ENCODE assay signal across 9 cellular contexts in genomic region chr11:1303196-1303821, GRCh38. TPM values are rescaled to one million over a fixed set of nuclear protein-coding genes. Genes with fewer than 3 reads are reported as not detected.
DNase-seq lines count a peak whose midpoint lies in the region; ATAC-seq and TF ChIP-seq lines count a peak whose summit lies in the region.
"Had no signal": no experiment of that assay in that cellular context is flagged by ENCODE, and none has a peak within 500 bp of the region (broad histone marks: within the 10 kb centered on the region; RNA-seq: fewer than 3 reads in every experiment).

No MANE protein-coding gene starts in this region.

- peaks cover 17 to 76% (median 59%) of the 10 kb centered on the region in 7 donors for H3K4me1 Mint-ChIP-seq in naive thymus-derived CD4-positive, alpha-beta T cell
- peaks cover 33 to 47% of the 10 kb centered on the region in 2 donors for H3K4me1 Mint-ChIP-seq in immature natural killer cell

- H3K9me3 ChIP-seq in Loucy (ENCODE audit: insufficient read depth, low read depth, low read length) = no peaks in the 10 kb centered on the region
- H3K9me3 ChIP-seq in naive thymus-derived CD4-positive, alpha-beta T cell (ENCODE audit: control insufficient read depth in 2 of 3, low read length in 3 of 3) = no peaks in the 10 kb centered on the region

- H3K4me2 ChIP-seq in Loucy (ENCODE audit: low read depth, low read length, poor library complexity, severe bottlenecking) = no peak overlapping the region

- peak; percentile 47 for TF ChIP-seq CTCF in Loucy (conservative IDR thresholded peaks at IDR 0.05; ENCODE audit: low read length)
- TF ChIP-seq CTCF in dorsolateral prefrontal cortex (IDR thresholded peaks at IDR 0.05 in 54 of 56, conservative IDR thresholded peaks at IDR 0.05 in 2 of 56; ENCODE audit: low read depth in 1 of 56, partially characterized antibody in 56 of 56) = peak; percentile 20 to 72 (median 56)

- peaks cover 45% of the 10 kb centered on the region for H4K20me1 ChIP-seq in Loucy (ENCODE audit: insufficient read depth, low read length, poor library complexity, severe bottlenecking)

- peaks cover 18% of the 10 kb centered on the region for H3K4me1 ChIP-seq in Loucy (ENCODE audit: insufficient read depth, low read length, poor library complexity, severe bottlenecking)
- H3K4me1 ChIP-seq in naive thymus-derived CD4-positive, alpha-beta T cell (ENCODE audit: control insufficient read depth in 2 of 2, insufficient read depth in 2 of 2, low read length in 2 of 2) = peaks cover 13 to 14% of the 10 kb centered on the region in 2 donors

- no peaks in the 10 kb centered on the region for H3K27me3 Mint-ChIP-seq in naive thymus-derived CD4-positive, alpha-beta T cell
- peaks cover under 1 to 8% (median 3%) of the 10 kb centered on the region in 3 donors for H3K27me3 Mint-ChIP-seq in immature natural killer cell (ENCODE audit: low read depth in 3 of 3)

- no peak overlapping the region for H3K9ac ChIP-seq in Loucy (ENCODE audit: low read depth, low read length, poor library complexity, severe bottlenecking)

- ATAC-seq in naive thymus-derived CD4-positive, alpha-beta T cell = peak; percentile 51

- H3K36me3 ChIP-seq in Loucy (ENCODE audit: insufficient read depth, low read length) = no peaks in the 10 kb centered on the region
- H3K36me3 ChIP-seq in naive thymus-derived CD4-positive, alpha-beta T cell (ENCODE audit: control insufficient read depth in 2 of 3, insufficient read depth in 3 of 3, low read length in 3 of 3) = peaks cover 0 to 16% (median 0%) of the 10 kb centered on the region in 3 experiments

- DNase-seq in CD1c-positive myeloid dendritic cell (ENCODE audit: extremely low spot score) = peak; percentile 35
- DNase-seq in dorsolateral prefrontal cortex = peak in 7 of 10 donors; percentile 26 to 60 (median 55)
- no peak for DNase-seq in naive thymus-derived CD4-positive, alpha-beta T cell
- DNase-seq in immature natural killer cell = no peak
- DNase-seq in mucosa of gallbladder (ENCODE audit: low spot score) = no peak
- DNase-seq in DMS114 treated with DMSO at 0.1 percent for 48 hours (lab: John Stamatoyannopoulos, UW; ENCODE audit: unreplicated experiment) = no peak
- DNase-seq in NCI-H2171 (lab: John Stamatoyannopoulos, UW) = no peak
- DNase-seq: NCI-H1092 treated with DMSO at 0.1 percent for 48 hours had no signal

- H3K4me3 ChIP-seq in Loucy (ENCODE audit: low read length, poor library complexity, severe bottlenecking) (no peak overlapping the region), dorsolateral prefrontal cortex (peak overlapping the region in 41 of 59 donors; percentile 0 to 97 (median 22))
- H3K4me3 ChIP-seq in naive thymus-derived CD4-positive, alpha-beta T cell (ENCODE audit: low read length) = no peak overlapping the region

- H3K9me3 Mint-ChIP-seq in naive thymus-derived CD4-positive, alpha-beta T cell = no peaks in the 10 kb centered on the region
- no peaks in the 10 kb centered on the region for H3K9me3 Mint-ChIP-seq in immature natural killer cell

- H3K79me2 ChIP-seq in Loucy (ENCODE audit: insufficient read depth, low read length) = peaks cover 93% of the 10 kb centered on the region

- H3K36me3 Mint-ChIP-seq in naive thymus-derived CD4-positive, alpha-beta T cell = no peaks in the 10 kb centered on the region
- peaks cover 0 to 3% (median 0%) of the 10 kb centered on the region in 3 donors for H3K36me3 Mint-ChIP-seq in immature natural killer cell

- POLR2A ChIA-PET in naive thymus-derived CD4-positive, alpha-beta T cell (lab: Charles Lee) = interaction anchor here (1.7 kb wide), 1 partner anchor 43 kb away, joined by 6 read pairs; no protein-coding TSS in a partner anchor

- peak overlapping the region; percentile 13 to 98 (median 82) for H3K27ac ChIP-seq in dorsolateral prefrontal cortex
- H3K27ac ChIP-seq in naive thymus-derived CD4-positive, alpha-beta T cell (ENCODE audit: low read depth, low read length) = no peak overlapping the region

- H3K9me2 ChIP-seq in Loucy (replicated peaks; ENCODE audit: low read depth, low read length) = no peaks in the 10 kb centered on the region

- H3K27ac Mint-ChIP-seq in naive thymus-derived CD4-positive, alpha-beta T cell = no peak overlapping the region
- H3K27ac Mint-ChIP-seq in immature natural killer cell = no peak overlapping the region

- no peaks in the 10 kb centered on the region for H3F3A ChIP-seq in Loucy (ENCODE audit: low read depth)

- no peak overlapping the region for H2AFZ ChIP-seq in Loucy (ENCODE audit: low read length)

- H3K4me3 Mint-ChIP-seq in naive thymus-derived CD4-positive, alpha-beta T cell = peak overlapping the region in 1 of 10 donors; percentile 33
- H3K4me3 Mint-ChIP-seq in immature natural killer cell = no peak overlapping the region

- CTCF ChIA-PET in naive thymus-derived CD4-positive, alpha-beta T cell (lab: Charles Lee) = no interaction called here

- intact Hi-C loops in dorsolateral prefrontal cortex (cut with DNase I) = loop anchor here (2.0 to 5.0 kb wide), 2 partner anchors 34 to 85 kb away; partner anchors contain the start of gene BRSK2 (in 1 of the 2)
- intact Hi-C loops in naive thymus-derived CD4-positive, alpha-beta T cell (cut with micrococcal nuclease) = no loop called here

- no peaks in the 10 kb centered on the region for H3K27me3 ChIP-seq in Loucy (ENCODE audit: insufficient read depth, low read length, poor library complexity, severe bottlenecking)
- no peaks in the 10 kb centered on the region for H3K27me3 ChIP-seq in dorsolateral prefrontal cortex
- no peaks in the 10 kb centered on the region for H3K27me3 ChIP-seq in naive thymus-derived CD4-positive, alpha-beta T cell (ENCODE audit: control insufficient read depth in 2 of 2, insufficient read depth in 2 of 2, low read length in 2 of 2)

RNA-seq across cellular contexts. Expression of gene TOLLIP, which starts 6.1 kb away (rescaled TPM):
- total RNA-seq in dorsolateral prefrontal cortex (100 to 1,000 TPM; 129 to 348 (median 261) TPM), mucosa of gallbladder (139 TPM)
- total RNA-seq in naive thymus-derived CD4-positive, alpha-beta T cell = 10 to 100 TPM; 39.8 to 63.8 (median 48.7) TPM
- 10 to 100 TPM; 20.9 to 26.5 TPM for polyA plus RNA-seq in naive thymus-derived CD4-positive, alpha-beta T cell
- 10 to 100 TPM; 40.5 to 47.8 (median 42.2) TPM for polyA plus RNA-seq in immature natural killer cell

Comparison
In these comparisons a context has a peak if more than half of its experiments do, and no peak if none do; other contexts are left out.
1. DNase-seq: peak in CD1c-positive myeloid dendritic cell (single experiment) and dorsolateral prefrontal cortex (7 of 10); none in naive thymus-derived CD4-positive, alpha-beta T cell (0 of 9), immature natural killer cell (0 of 3), mucosa of gallbladder (single experiment), DMS114 treated with DMSO at 0.1 percent for 48 hours (single experiment) and NCI-H2171 (single experiment).
2. H3K4me3 ChIP-seq: peak in dorsolateral prefrontal cortex (41 of 59); none in Loucy (single experiment) and naive thymus-derived CD4-positive, alpha-beta T cell (single experiment).
3. intact Hi-C loops: an anchor here in dorsolateral prefrontal cortex (2.0 to 5.0 kb wide); none called in naive thymus-derived CD4-positive, alpha-beta T cell.